2 cellular contexts compared by ENCODE assay signal in the genomic region with DNA sequence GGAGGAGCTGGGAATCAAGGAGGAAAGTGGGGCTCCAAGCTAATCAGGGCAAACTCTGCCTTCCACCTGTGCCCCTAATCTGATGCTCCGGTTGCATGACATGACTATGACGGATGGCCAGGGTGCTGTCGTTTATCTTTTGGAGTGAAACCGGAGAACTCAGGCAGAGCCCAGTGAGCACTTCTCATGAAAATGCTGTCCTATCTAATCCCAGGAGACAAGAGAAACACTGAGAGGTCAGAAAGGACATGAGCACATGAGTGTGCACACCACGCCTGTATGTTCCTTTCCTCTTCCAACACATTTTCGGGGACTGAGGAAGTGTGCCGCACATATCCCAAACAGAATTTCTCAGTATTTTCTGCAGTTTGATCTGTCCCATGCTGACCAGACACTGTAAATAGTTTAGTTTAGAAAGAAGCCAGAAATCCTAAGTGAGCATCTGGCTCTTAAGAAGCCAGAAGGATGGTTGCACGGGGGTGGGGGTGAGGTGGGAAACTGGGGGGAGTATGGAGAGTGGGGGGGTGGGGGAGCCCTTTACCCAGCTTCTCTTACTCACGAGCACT.
TF ChIP-seq lines count a peak whose summit lies in the region.

No MANE protein-coding gene starts in this region.

TF ChIP-seq in liver, 16 proteins besides CTCF, POLR2A, EP300 and RAD21:
- TF ChIP-seq HNF4G (IDR thresholded peaks at IDR 0.05) (no peak), SP1 (IDR thresholded peaks at IDR 0.05) (no peak), REST (IDR thresholded peaks at IDR 0.05) (no peak), ZBTB33 (IDR thresholded peaks at IDR 0.05) (no peak), JUND (IDR thresholded peaks at IDR 0.05) (no peak), FOXA2 (IDR thresholded peaks at IDR 0.05) (no peak), MAX (IDR thresholded peaks at IDR 0.05) (no peak), RXRA (IDR thresholded peaks at IDR 0.05) (no peak), HNF4A (conservative IDR thresholded peaks at IDR 0.05) (no peak), EGR1 (IDR thresholded peaks at IDR 0.05; ENCODE audit: low read depth in 2 of 2) (no peak), YY1 (IDR thresholded peaks at IDR 0.05) (no peak), FOXA1 (IDR thresholded peaks at IDR 0.05) (no peak), GABPA (IDR thresholded peaks at IDR 0.05 in 1 of 2, conservative IDR thresholded peaks at IDR 0.05 in 1 of 2) (no peak), TAF1 (conservative IDR thresholded peaks at IDR 0.05) (no peak), NR2F2 (IDR thresholded peaks at IDR 0.05) (no peak)
- TF ChIP-seq, protein P1, sequence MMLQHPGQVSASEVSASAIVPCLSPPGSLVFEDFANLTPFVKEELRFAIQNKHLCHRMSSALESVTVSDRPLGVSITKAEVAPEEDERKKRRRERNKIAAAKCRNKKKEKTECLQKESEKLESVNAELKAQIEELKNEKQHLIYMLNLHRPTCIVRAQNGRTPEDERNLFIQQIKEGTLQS (IDR thresholded peaks at IDR 0.05): no peak

TF ChIP-seq in HepG2, 621 proteins besides CTCF, POLR2A, EP300 and RAD21:
- TF ChIP-seq, protein P2, sequence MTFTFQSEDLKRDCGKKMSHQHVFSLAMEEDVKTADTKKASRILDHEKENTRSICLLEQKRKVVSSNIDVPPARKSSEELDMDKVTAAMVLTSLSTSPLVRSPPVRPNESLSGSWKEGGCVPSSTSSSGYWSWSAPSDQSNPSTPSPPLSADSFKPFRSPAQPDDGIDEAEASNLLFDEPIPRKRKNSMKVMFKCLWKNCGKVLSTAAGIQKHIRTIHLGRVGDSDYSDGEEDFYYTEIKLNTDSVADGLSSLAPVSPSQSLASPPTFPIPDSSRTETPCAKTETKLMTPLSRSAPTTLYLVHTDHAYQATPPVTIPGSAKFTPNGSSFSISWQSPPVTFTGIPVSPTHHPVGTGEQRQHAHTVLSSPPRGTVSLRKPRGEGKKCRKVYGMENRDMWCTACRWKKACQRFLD (CRISPR knock-in tag; IDR thresholded peaks at IDR 0.05; ENCODE audit: borderline replicate concordance): no peak
- TF ChIP-seq NFIB (CRISPR knock-in tag; IDR thresholded peaks at IDR 0.05; ENCODE audit: borderline replicate concordance): no peak
